10 cellular contexts compared by ENCODE assay signal in genomic region chr13:40101708-40102359, GRCh38.
DNase-seq lines count a peak whose midpoint lies in the region; ATAC-seq and TF ChIP-seq lines count a peak whose summit lies in the region.
"Had no signal": no experiment of that assay in that cellular context is flagged by ENCODE, and none has a peak within 500 bp of the region (broad histone marks: within the 10 kb centered on the region; RNA-seq: fewer than 3 reads in every experiment).

No MANE protein-coding gene starts in this region.

- H3K27ac Mint-ChIP-seq in activated T-helper 1 cell treated with anti-CD3 and anti-CD28 coated beads, Interleukin-12 subunit alpha, Interleukin-12 subunit beta, Interleukin-2, Interleukin-4 antibody, amounts not matched to agents 30 ng/mL and 10 ng/mL and 1 ng/mL, durations not matched to agents 14 hours and 24 hours and 36 hours: peak overlapping the region; percentile 97
- peak overlapping the region; percentile 96 for H3K27ac Mint-ChIP-seq in stimulated activated naive B cell treated with anti-CD40 and anti-IgM and Interleukin-4, amounts not matched to agents 10 μg/mL and 1 μg/mL and 100 μg/mL, for 72 hours
- H3K27ac Mint-ChIP-seq in osteocyte (ENCODE audit: unreplicated experiment): no peak overlapping the region
- H3K27ac Mint-ChIP-seq: HFFc6 had no signal

- intact Hi-C loops in activated T-helper 1 cell treated with anti-CD3 and anti-CD28 coated beads, Interleukin-12 subunit alpha, Interleukin-12 subunit beta, Interleukin-2, Interleukin-4 antibody, amounts not matched to agents 30 ng/mL and 10 ng/mL and 1 ng/mL, durations not matched to agents 14 hours and 24 hours and 36 hours (cut with micrococcal nuclease): loop anchor here (1.0 to 10.0 kb wide), 14 partner anchors 7 to 917 kb away; partner anchors contain the start of gene ELF1
- intact Hi-C loops in posterior cingulate gyrus (cut with DNase I): no loop called here

- DNase-seq in activated CD8-positive, alpha-beta memory T cell treated with anti-CD3 and anti-CD28 coated beads for 24 hours: peak; percentile 65
- DNase-seq in activated CD8-positive, alpha-beta memory T cell treated with anti-CD3 and anti-CD28 coated beads, Interleukin-2, amount 50 U/mL, for 4 hours: no peak
- peak; percentile 19 for DNase-seq in activated T-helper 1 cell treated with anti-CD3 and anti-CD28 coated beads, Interleukin-12 subunit alpha, Interleukin-12 subunit beta, Interleukin-2, Interleukin-4 antibody, amounts not matched to agents 30 ng/mL and 10 ng/mL and 1 ng/mL, durations not matched to agents 14 hours and 24 hours and 36 hours (ENCODE audit: low spot score)
- DNase-seq in stimulated activated naive B cell treated with anti-CD40 and anti-IgM and Interleukin-4, amounts not matched to agents 10 μg/mL and 1 μg/mL and 100 μg/mL, for 72 hours: peak; percentile 59
- no peak for DNase-seq in posterior cingulate gyrus
- no peak for DNase-seq in osteocyte (ENCODE audit: extremely low spot score, unreplicated experiment)
- DNase-seq in AG08396 (ENCODE audit: low spot score): no peak
- DNase-seq: HFFc6, Right ventricle myocardium superior had no signal

- no peaks in the 10 kb centered on the region for H3K27me3 Mint-ChIP-seq in activated T-helper 1 cell treated with anti-CD3 and anti-CD28 coated beads, Interleukin-12 subunit alpha, Interleukin-12 subunit beta, Interleukin-2, Interleukin-4 antibody, amounts not matched to agents 30 ng/mL and 10 ng/mL and 1 ng/mL, durations not matched to agents 14 hours and 24 hours and 36 hours (ENCODE audit: insufficient read depth)
- H3K27me3 Mint-ChIP-seq in stimulated activated naive B cell treated with anti-CD40 and anti-IgM and Interleukin-4, amounts not matched to agents 10 μg/mL and 1 μg/mL and 100 μg/mL, for 72 hours: no peaks in the 10 kb centered on the region
- H3K27me3 Mint-ChIP-seq in osteocyte (ENCODE audit: unreplicated experiment): peaks cover 2% of the 10 kb centered on the region

- H3K4me1 Mint-ChIP-seq in activated T-helper 1 cell treated with anti-CD3 and anti-CD28 coated beads, Interleukin-12 subunit alpha, Interleukin-12 subunit beta, Interleukin-2, Interleukin-4 antibody, amounts not matched to agents 30 ng/mL and 10 ng/mL and 1 ng/mL, durations not matched to agents 14 hours and 24 hours and 36 hours (ENCODE audit: low read depth): peaks cover 66% of the 10 kb centered on the region
- H3K4me1 Mint-ChIP-seq in stimulated activated naive B cell treated with anti-CD40 and anti-IgM and Interleukin-4, amounts not matched to agents 10 μg/mL and 1 μg/mL and 100 μg/mL, for 72 hours: peaks cover 30 to 41% of the 10 kb centered on the region in 2 donors
- peaks cover 2% of the 10 kb centered on the region for H3K4me1 Mint-ChIP-seq in osteocyte (ENCODE audit: unreplicated experiment)

- H3K36me3 Mint-ChIP-seq in activated T-helper 1 cell treated with anti-CD3 and anti-CD28 coated beads, Interleukin-12 subunit alpha, Interleukin-12 subunit beta, Interleukin-2, Interleukin-4 antibody, amounts not matched to agents 30 ng/mL and 10 ng/mL and 1 ng/mL, durations not matched to agents 14 hours and 24 hours and 36 hours (ENCODE audit: low read depth): peaks cover 14% of the 10 kb centered on the region
- peaks cover 4 to 8% of the 10 kb centered on the region in 2 donors for H3K36me3 Mint-ChIP-seq in stimulated activated naive B cell treated with anti-CD40 and anti-IgM and Interleukin-4, amounts not matched to agents 10 μg/mL and 1 μg/mL and 100 μg/mL, for 72 hours
- H3K36me3 Mint-ChIP-seq in osteocyte (ENCODE audit: unreplicated experiment): no peaks in the 10 kb centered on the region

- peaks cover 19% of the 10 kb centered on the region for H3K9me3 Mint-ChIP-seq in activated T-helper 1 cell treated with anti-CD3 and anti-CD28 coated beads, Interleukin-12 subunit alpha, Interleukin-12 subunit beta, Interleukin-2, Interleukin-4 antibody, amounts not matched to agents 30 ng/mL and 10 ng/mL and 1 ng/mL, durations not matched to agents 14 hours and 24 hours and 36 hours
- peaks cover 7 to 9% of the 10 kb centered on the region in 2 donors for H3K9me3 Mint-ChIP-seq in stimulated activated naive B cell treated with anti-CD40 and anti-IgM and Interleukin-4, amounts not matched to agents 10 μg/mL and 1 μg/mL and 100 μg/mL, for 72 hours
- peaks cover 4% of the 10 kb centered on the region for H3K9me3 Mint-ChIP-seq in osteocyte (ENCODE audit: unreplicated experiment)

- TF ChIP-seq CTCF in osteocyte (IDR thresholded peaks at IDR 0.05): no peak

- H3K4me3 Mint-ChIP-seq in activated T-helper 1 cell treated with anti-CD3 and anti-CD28 coated beads, Interleukin-12 subunit alpha, Interleukin-12 subunit beta, Interleukin-2, Interleukin-4 antibody, amounts not matched to agents 30 ng/mL and 10 ng/mL and 1 ng/mL, durations not matched to agents 14 hours and 24 hours and 36 hours: peak overlapping the region; percentile 19
- peak overlapping the region; percentile 51 to 60 for H3K4me3 Mint-ChIP-seq in stimulated activated naive B cell treated with anti-CD40 and anti-IgM and Interleukin-4, amounts not matched to agents 10 μg/mL and 1 μg/mL and 100 μg/mL, for 72 hours
- no peak overlapping the region for H3K4me3 Mint-ChIP-seq in osteocyte (ENCODE audit: unreplicated experiment)
- H3K4me3 Mint-ChIP-seq: HFFc6 had no signal

- peak; percentile 86 for ATAC-seq in HG03064 (IDR thresholded peaks at IDR 0.05; ENCODE audit: low read depth, unreplicated experiment)
- ATAC-seq in stimulated activated naive B cell treated with anti-CD40 and anti-IgM and Interleukin-4, amounts not matched to agents 10 μg/mL and 1 μg/mL and 100 μg/mL, for 72 hours (replicated peaks): peak; percentile 82 to 83

Comparison
In these comparisons a context has a peak if more than half of its experiments do, and no peak if none do; other contexts are left out.
1. DNase-seq: peak in activated CD8-positive, alpha-beta memory T cell treated with anti-CD3 and anti-CD28 coated beads for 24 hours (single experiment), activated T-helper 1 cell treated with anti-CD3 and anti-CD28 coated beads, Interleukin-12 subunit alpha, Interleukin-12 subunit beta, Interleukin-2, Interleukin-4 antibody, amounts not matched to agents 30 ng/mL and 10 ng/mL and 1 ng/mL, durations not matched to agents 14 hours and 24 hours and 36 hours (single experiment) and stimulated activated naive B cell treated with anti-CD40 and anti-IgM and Interleukin-4, amounts not matched to agents 10 μg/mL and 1 μg/mL and 100 μg/mL, for 72 hours (single experiment); none in activated CD8-positive, alpha-beta memory T cell treated with anti-CD3 and anti-CD28 coated beads, Interleukin-2, amount 50 U/mL, for 4 hours (single experiment), posterior cingulate gyrus (0 of 10), osteocyte (single experiment) and AG08396 (single experiment).